In the genomic region with DNA sequence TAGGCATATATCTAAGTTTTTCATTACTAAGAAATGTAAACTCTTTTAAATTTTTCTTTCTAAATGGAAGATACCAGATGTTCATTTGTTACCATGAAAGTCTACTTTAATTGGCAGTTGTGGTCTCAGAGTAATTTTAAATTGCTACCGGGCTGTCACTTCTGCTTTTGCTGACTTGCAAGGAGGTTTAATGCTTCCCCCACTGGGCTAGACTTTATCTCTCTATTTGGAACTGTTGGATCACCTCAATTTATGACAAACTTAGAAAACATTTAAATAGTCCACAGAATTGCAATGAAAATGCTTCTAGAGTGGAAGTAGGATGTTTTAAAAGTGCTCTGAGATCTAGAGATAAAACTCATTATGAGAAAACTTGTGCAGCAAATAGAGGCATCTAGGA, we compare ENCODE assay signal across 20 cellular contexts.
"Had no signal": no experiment of that assay in that cellular context is flagged by ENCODE, and none has a peak within 500 bp of the region (broad histone marks: within the 10 kb centered on the region; RNA-seq: fewer than 3 reads in every experiment).

No MANE protein-coding gene starts in this region.

- H3K27ac ChIP-seq: coronary artery, esophagus squamous epithelium, tibial artery had no signal

- ATAC-seq: activated T-cell treated with anti-CD3 and anti-CD28 coated beads, Interleukin-2, amount 50 U/mL, for 4 hours; left ventricle myocardium superior; natural killer cell treated with Interleukin-12 subunit alpha and Interleukin-12 subunit beta and Interleukin-15 and Interleukin-18, amount 100 ng/mL, for 72 hours had no signal

- H3K4me3 ChIP-seq: coronary artery, esophagus squamous epithelium, tibial artery had no signal

- H3K27me3 Mint-ChIP-seq: activated CD4-positive, alpha-beta memory T cell treated with anti-CD3 and anti-CD28 coated beads, Interleukin-2, amount 10 ng/mL, durations not matched to agents 7 days and 5 days; natural killer cell treated with Interleukin-12 subunit alpha and Interleukin-12 subunit beta and Interleukin-15 and Interleukin-18, amount 100 ng/mL, for 72 hours had no signal

- FAIRE-seq: urothelium cell line had no signal

- H3K4me1 Mint-ChIP-seq: activated CD4-positive, alpha-beta memory T cell treated with anti-CD3 and anti-CD28 coated beads, Interleukin-2, amount 10 ng/mL, durations not matched to agents 7 days and 5 days had no signal

- H3K36me3 Mint-ChIP-seq: brain; natural killer cell treated with Interleukin-12 subunit alpha and Interleukin-12 subunit beta and Interleukin-15 and Interleukin-18, amount 100 ng/mL, for 72 hours had no signal

- H3K4me3 Mint-ChIP-seq: activated CD4-positive, alpha-beta memory T cell treated with anti-CD3 and anti-CD28 coated beads, Interleukin-2, amount 10 ng/mL, durations not matched to agents 7 days and 5 days; activated T-cell treated with anti-CD3 and anti-CD28 coated beads, Interleukin-2, amount 50 U/mL, for 4 hours; brain; natural killer cell treated with Interleukin-12 subunit alpha and Interleukin-12 subunit beta and Interleukin-15 and Interleukin-18, amount 100 ng/mL, for 72 hours had no signal

- H3K27ac Mint-ChIP-seq: activated CD4-positive, alpha-beta memory T cell treated with anti-CD3 and anti-CD28 coated beads, Interleukin-2, amount 10 ng/mL, durations not matched to agents 7 days and 5 days; brain; natural killer cell treated with Interleukin-12 subunit alpha and Interleukin-12 subunit beta and Interleukin-15 and Interleukin-18, amount 100 ng/mL, for 72 hours had no signal

- H3K9me3 ChIP-seq: esophagus squamous epithelium, tibial artery had no signal

- DNase-seq: activated CD4-positive, alpha-beta memory T cell treated with anti-CD3 and anti-CD28 coated beads, Interleukin-2, amount 10 ng/mL, durations not matched to agents 7 days and 5 days; activated CD4-positive, CD25-positive, alpha-beta regulatory T cell treated with anti-CD3 and anti-CD28 coated beads, Interleukin-2, amount 50 U/mL, for 72 hours; activated effector memory CD4-positive, alpha-beta T cell treated with Interleukin-2 at 50 U/mL for 16 hours; activated naive CD4-positive, alpha-beta T cell treated with anti-CD3 and anti-CD28 coated beads, Interleukin-2, amount 50 U/mL, for 16 hours; activated T-cell treated with anti-CD3 and anti-CD28 coated beads, Interleukin-2, amount 50 U/mL, for 4 hours; central memory CD4-positive, alpha-beta T cell; esophagus squamous epithelium; foreskin fibroblast; hypothalamus; kidney glomerular epithelial cell; left ventricle myocardium superior; mesendoderm; stimulated activated CD4-positive, alpha-beta T cell treated with anti-CD3 and anti-CD28 coated beads, Interleukin-15, amount 100 ng/mL, for 24 hours; stimulated activated CD4-positive, alpha-beta T cell treated with anti-CD3 and anti-CD28 coated beads, Interleukin-4, amount 100 ng/mL, for 1 hour; stimulated activated naive CD4-positive, alpha-beta T cell; tibial artery had no signal
